ENCODE assay signal across 1 cellular context in genomic region chr11:102981324-102981910, GRCh38.
TF ChIP-seq lines count a peak whose summit lies in the region.

No MANE protein-coding gene starts in this region.

TF ChIP-seq in IMR-90, 13 proteins besides CTCF, POLR2A, EP300 and RAD21 (continued from another document):
- TF ChIP-seq ELK1 (IDR thresholded peaks at IDR 0.05; ENCODE audit: borderline replicate concordance, low read depth, low read length) = no peak
